Comparison of ENCODE assay signal across 9 cellular contexts in the genomic region with DNA sequence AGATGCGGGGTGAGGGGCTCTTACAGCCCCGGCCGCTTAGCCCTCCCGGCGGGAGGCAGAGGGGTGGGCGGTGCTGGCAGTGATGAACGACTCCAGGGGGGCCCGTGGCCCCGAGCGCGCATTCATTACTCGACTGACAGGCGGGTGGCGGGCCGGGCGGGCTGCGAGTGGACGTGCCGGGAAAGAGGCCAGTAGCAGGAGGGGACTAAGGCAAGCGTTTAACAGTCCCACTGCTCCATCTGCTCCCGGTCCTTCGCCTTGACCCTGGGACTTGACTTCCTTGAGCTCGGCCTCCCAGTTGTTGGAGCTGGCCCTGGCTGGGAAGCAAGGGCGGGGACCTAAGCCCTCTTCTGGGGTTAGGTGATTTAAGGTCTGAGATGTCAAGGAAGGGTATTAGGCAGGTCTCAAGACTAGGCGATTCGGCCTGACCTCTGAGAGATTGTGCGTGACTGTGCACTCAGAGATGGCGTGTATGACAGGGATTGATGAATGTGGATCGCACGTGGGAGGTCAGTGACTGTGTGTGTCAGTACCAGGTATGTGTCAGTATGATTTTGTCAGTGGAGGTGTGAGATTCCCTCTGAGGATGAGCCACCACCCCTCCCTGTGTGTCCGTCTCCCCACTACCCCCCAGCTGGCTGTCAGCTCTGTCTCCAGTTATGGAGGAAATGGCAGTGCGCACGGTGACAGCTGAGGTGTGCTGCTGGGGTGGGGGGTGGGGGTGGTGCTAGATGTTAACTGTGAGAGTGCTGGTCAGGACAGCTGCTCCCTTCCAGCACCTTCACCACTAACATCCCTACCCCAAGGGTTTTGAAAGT. TPM values are rescaled to one million over a fixed set of nuclear protein-coding genes. Genes with fewer than 3 reads are reported as not detected.
A peak's percentile ranks its signal among the peaks of the same experiment; 100 is the strongest.
DNase-seq lines count a peak whose midpoint lies in the region; ATAC-seq, FAIRE-seq and TF ChIP-seq lines count a peak whose summit lies in the region.
"Had no signal": no experiment of that assay in that cellular context is flagged by ENCODE, and none has a peak within 500 bp of the region (broad histone marks: within the 10 kb centered on the region; RNA-seq: fewer than 3 reads in every experiment).

No MANE protein-coding gene starts in this region.

- peaks cover 28% of the 10 kb centered on the region for H3K4me1 ChIP-seq in rectal smooth muscle tissue (ENCODE audit: control insufficient read depth, insufficient read depth, low read length)

- no peak overlapping the region for H3K27ac ChIP-seq in rectal smooth muscle tissue (ENCODE audit: low read depth, low read length)

- H3K9ac ChIP-seq in rectal smooth muscle tissue (ENCODE audit: low read length): peak overlapping the region; percentile 43

- no peak for DNase-seq in GM19239 (ENCODE audit: insufficient read length, low spot score)
- no peak for DNase-seq in T-helper 17 cell
- no peak for DNase-seq in epithelial cell of proximal tubule (ENCODE audit: low read depth)
- DNase-seq in NCI-H345 (lab: John Stamatoyannopoulos, UW): no peak
- no peak for DNase-seq in NOMO-1 treated with DMSO at 0.1 percent for 48 hours (lab: John Stamatoyannopoulos, UW; ENCODE audit: unreplicated experiment)

- peaks cover 2% of the 10 kb centered on the region for H3K36me3 Mint-ChIP-seq in T-helper 17 cell (ENCODE audit: low read depth)

- peak; percentile 56 for FAIRE-seq in GM19239 (lab: Jason Lieb, UNC)

- H3K4me1 Mint-ChIP-seq in T-helper 17 cell: peaks cover 30% of the 10 kb centered on the region

- H3K27me3 Mint-ChIP-seq in T-helper 17 cell: peaks cover 65% of the 10 kb centered on the region

- H3K27ac Mint-ChIP-seq in T-helper 17 cell: no peak overlapping the region

- H3K9me3 ChIP-seq in T-helper 17 cell (ENCODE audit: control insufficient read depth, low read length, poor library complexity, severe bottlenecking): no peaks in the 10 kb centered on the region

- H3K4me3 ChIP-seq in epithelial cell of proximal tubule (ENCODE audit: low read depth, low read length): peak overlapping the region; percentile 44
- peak overlapping the region; percentile 66 for H3K4me3 ChIP-seq in rectal smooth muscle tissue (ENCODE audit: low read length)

- peaks cover 46% of the 10 kb centered on the region for H3K27me3 ChIP-seq in rectal smooth muscle tissue (ENCODE audit: control insufficient read depth, insufficient read depth, low read length)

- H3K4me3 Mint-ChIP-seq in T-helper 17 cell: peak overlapping the region; percentile 85

- no peaks in the 10 kb centered on the region for H3K36me3 ChIP-seq in rectal smooth muscle tissue (ENCODE audit: control insufficient read depth, insufficient read depth, low read length)

- no peak for ATAC-seq in T-helper 17 cell
- ATAC-seq in HG02571 (IDR thresholded peaks at IDR 0.05; ENCODE audit: unreplicated experiment): no peak

- TF ChIP-seq CTCF in epithelial cell of proximal tubule (conservative IDR thresholded peaks at IDR 0.05; ENCODE audit: low read depth, low read length): no peak

RNA-seq across cellular contexts. Expression of gene DNAJC22, which starts 3.6 kb away (rescaled TPM):
- total RNA-seq in T-helper 17 cell (not detected), epithelial cell of proximal tubule (0.40 and 1.0 TPM in 2 replicates)

RNA-seq across cellular contexts. Expression of gene C1QL4, which starts 6.1 kb away (rescaled TPM):
- total RNA-seq in T-helper 17 cell (not detected), epithelial cell of proximal tubule (not detected in 2 replicates)

RNA-seq across cellular contexts. Expression of gene TROAP, which starts 20.1 kb away (rescaled TPM):
- total RNA-seq in T-helper 17 cell (under 1 TPM in 1 of 2 donors, not detected in 1; 0.55 TPM), epithelial cell of proximal tubule (31.7 and 45.4 TPM in 2 replicates)

RNA-seq across cellular contexts. Expression of gene SPATS2, which starts 24.1 kb away (rescaled TPM):
- total RNA-seq in T-helper 17 cell (1 to 10 TPM; 5.2 TPM), epithelial cell of proximal tubule (14.9 and 29.9 TPM in 2 replicates)

RNA-seq across cellular contexts. Expression of gene PRPH, which starts 48.2 kb away (rescaled TPM):
- total RNA-seq in T-helper 17 cell: not detected
- 1.1 TPM in 1 of 2 replicates, not detected in the other for total RNA-seq in epithelial cell of proximal tubule
- total RNA-seq: myocyte, SK-MEL-5 had no signal

Comparison
In these comparisons a context has a peak if more than half of its experiments do, and no peak if none do; other contexts are left out.
1. RNA of gene TROAP, which starts 20.1 kb away (total RNA-seq): 31.7 to 45.4 TPM in epithelial cell of proximal tubule; 0.55 TPM in T-helper 17 cell; every median in the first group is over 10 times any median in the second.